8 cellular contexts compared by ENCODE assay signal in the genomic region with DNA sequence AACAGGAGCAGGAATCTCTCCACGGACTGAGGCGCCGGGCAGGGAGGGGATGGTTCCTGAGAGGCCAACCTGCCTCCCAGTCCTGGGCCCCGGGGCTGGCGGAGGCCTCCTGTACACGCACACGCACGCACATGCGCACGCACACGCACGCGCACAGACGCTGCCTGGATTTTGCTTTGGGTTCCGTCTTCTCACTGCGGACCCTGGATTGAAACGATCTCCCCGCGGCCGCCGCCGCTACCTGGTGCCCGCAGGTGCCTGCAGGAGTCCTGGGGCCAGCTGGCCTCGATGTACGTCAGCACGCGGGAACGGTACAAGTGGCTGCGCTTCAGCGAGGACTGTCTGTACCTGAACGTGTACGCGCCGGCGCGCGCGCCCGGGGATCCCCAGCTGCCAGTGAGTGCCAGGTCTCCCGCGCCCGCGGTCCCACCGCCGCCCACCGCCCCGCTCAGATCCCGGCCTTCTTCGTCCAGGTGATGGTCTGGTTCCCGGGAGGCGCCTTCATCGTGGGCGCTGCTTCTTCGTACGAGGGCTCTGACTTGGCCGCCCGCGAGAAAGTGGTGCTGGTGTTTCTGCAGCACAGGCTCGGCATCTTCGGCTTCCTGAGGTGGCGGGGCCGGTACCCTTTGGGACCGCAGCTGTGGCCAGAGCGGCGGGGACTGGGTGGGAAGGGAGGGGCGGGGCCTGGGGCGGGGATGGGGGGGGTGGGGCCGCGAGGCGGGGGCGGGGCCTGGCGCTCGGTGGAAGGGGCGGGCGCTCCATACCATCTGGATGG. TPM values are rescaled to one million over a fixed set of nuclear protein-coding genes. Genes with fewer than 3 reads are reported as not detected.
DNase-seq lines count a peak whose midpoint lies in the region; ATAC-seq and TF ChIP-seq lines count a peak whose summit lies in the region.

No MANE protein-coding gene starts in this region.

- H3K36me3 ChIP-seq in Caco-2 (ENCODE audit: control insufficient read depth, insufficient read depth, low read length) (no peaks in the 10 kb centered on the region), MM.1S (replicated peaks; ENCODE audit: insufficient read depth, low read length) (no peaks in the 10 kb centered on the region), right lobe of liver (peaks cover 0 to 8% (median 0%) of the 10 kb centered on the region in 4 donors)

- H3K27ac Mint-ChIP-seq in Caco-2 (ENCODE audit: unreplicated experiment) = no peak overlapping the region

- H3F3A ChIP-seq in MM.1S (ENCODE audit: insufficient read depth, low read length) = no peaks in the 10 kb centered on the region

- no peak overlapping the region; the same call in 1 of the 2 replicates for H2AFZ ChIP-seq in MM.1S (ENCODE audit: low read length)

- no peaks in the 10 kb centered on the region for H3K9me3 ChIP-seq in Caco-2
- H3K9me3 ChIP-seq in MM.1S (replicated peaks; ENCODE audit: insufficient read depth, low read length) = no peaks in the 10 kb centered on the region
- H3K9me3 ChIP-seq in right lobe of liver = no peaks in the 10 kb centered on the region

- intact Hi-C loops in Caco-2 (cut with micrococcal nuclease; ENCODE audit: unreplicated experiment) = no loop called here
- intact Hi-C loops in right lobe of liver (cut with DNase I) = no loop called here

- POLR2A ChIA-PET in Caco-2 (lab: Charles Lee) = interaction anchor here (0.5 kb wide), 1 partner anchor 153 kb away, joined by 3 read pairs; no protein-coding TSS in a partner anchor

- no peaks in the 10 kb centered on the region for H3K36me3 Mint-ChIP-seq in Caco-2 (ENCODE audit: insufficient read depth, unreplicated experiment)

- WGBS in right lobe of liver (ENCODE audit: insufficient coverage, low coverage, low lambda C conversion rate, missing lambda C conversion rate) = 9% methylated on average over 17 of the region's 75 CpGs

- H3K27me3 ChIP-seq in Caco-2 (replicated peaks; ENCODE audit: control insufficient read depth, insufficient read depth, low read length) (no peaks in the 10 kb centered on the region), MM.1S (replicated peaks; ENCODE audit: insufficient read depth, low read length) (no peaks in the 10 kb centered on the region; the same call in 1 of the 2 replicates), right lobe of liver (no peaks in the 10 kb centered on the region)

- peak overlapping the region; percentile 58 for H3K4me3 Mint-ChIP-seq in Caco-2 (ENCODE audit: unreplicated experiment)

- CTCF ChIA-PET in Caco-2 (lab: Charles Lee) = interaction anchor here (0.5 kb wide), 1 partner anchor 41 kb away, joined by 3 read pairs; no protein-coding TSS in a partner anchor

- peak in 1 of 2 experiments; percentile 38 for DNase-seq in Caco-2
- DNase-seq in MM.1S = no peak
- DNase-seq in activated CD4-positive, alpha-beta T cell treated with anti-CD3 and anti-CD28 coated beads for 4 hours = peak; percentile 53
- peak; percentile 50 to 68 (median 62) for DNase-seq in right lobe of liver
- DNase-seq in stimulated activated CD4-positive, alpha-beta T cell treated with anti-CD3 and anti-CD28 coated beads, TNF-alpha, amount 100 ng/mL, for 4 hours (ENCODE audit: low read depth in 3 of 3) = peak in 2 of 3 experiments; percentile 19 to 22

- H3K4me1 Mint-ChIP-seq in Caco-2 (ENCODE audit: low read depth, unreplicated experiment) = no peaks in the 10 kb centered on the region

- peaks cover 6% of the 10 kb centered on the region for H3K27me3 Mint-ChIP-seq in Caco-2 (ENCODE audit: insufficient read depth, unreplicated experiment)

- H3K9ac ChIP-seq in MM.1S (ENCODE audit: low read length) = no peak overlapping the region

- H3K4me3 ChIP-seq in Caco-2 (ENCODE audit: low read depth, low read length) (peak overlapping the region; percentile 34), MM.1S (ENCODE audit: low read length) (peak overlapping the region; percentile 20; the same call in 1 of the 2 replicates), right lobe of liver (peak overlapping the region; percentile 29 to 57 (median 48))

- TF ChIP-seq POLR2A in right lobe of liver (IDR thresholded peaks at IDR 0.05) = no peak

- ATAC-seq in right lobe of liver (peak in 3 of 4 donors; percentile 19 to 41 (median 39)), GM19397 (IDR thresholded peaks at IDR 0.05; ENCODE audit: unreplicated experiment) (no peak), GM18502 (IDR thresholded peaks at IDR 0.05; ENCODE audit: poor library complexity, unreplicated experiment) (no peak)

- no peaks in the 10 kb centered on the region for H3K79me2 ChIP-seq in MM.1S (ENCODE audit: low read length)

- H3K4me2 ChIP-seq in MM.1S (ENCODE audit: low read depth, low read length) = peak overlapping the region; percentile 55; the same call in 1 of the 2 replicates

- no peaks in the 10 kb centered on the region for H3K9me2 ChIP-seq in MM.1S (replicated peaks; ENCODE audit: insufficient read depth, low read length)

- TF ChIP-seq CTCF in Caco-2 (IDR thresholded peaks at IDR 0.05; ENCODE audit: insufficient read depth in 1 of 2, low read depth in 1 of 2, low read length in 1 of 2, severe bottlenecking in 1 of 2, unreplicated experiment in 1 of 2) (no peak), MM.1S (IDR thresholded peaks at IDR 0.05; ENCODE audit: low read length) (no peak), right lobe of liver (IDR thresholded peaks at IDR 0.05) (no peak)

- BruUV-seq in Caco-2 (replicated peaks; lab: Mats Ljungman, UMichigan) = no TSS peak

- H3K27ac ChIP-seq in MM.1S (ENCODE audit: low read length) (no peak overlapping the region), cingulate gyrus (ENCODE audit: low read depth, low read length) (peak overlapping the region; percentile 99), right lobe of liver (no peak overlapping the region)

- no peaks in the 10 kb centered on the region for H4K20me1 ChIP-seq in MM.1S (ENCODE audit: insufficient read depth, low read length)

- H3K9me3 Mint-ChIP-seq in Caco-2 (ENCODE audit: unreplicated experiment) = no peaks in the 10 kb centered on the region

- peaks cover 11% of the 10 kb centered on the region; the same call in 1 of the 2 replicates for H3K4me1 ChIP-seq in Caco-2
- H3K4me1 ChIP-seq in MM.1S (ENCODE audit: low read length) = no peaks in the 10 kb centered on the region
- H3K4me1 ChIP-seq in right lobe of liver = peaks cover 0 to 19% (median 9%) of the 10 kb centered on the region in 4 donors

RNA-seq across cellular contexts. Expression of gene CES4A, which starts 12.2 kb away (rescaled TPM):
- not detected in 2 replicates for total RNA-seq in Caco-2 (2022)
- total RNA-seq in right lobe of liver = 10 to 100 TPM in 4 of 6 experiments, 1 to 10 TPM in 2; 5.2 to 54.7 (median 15.3) TPM

RNA-seq across cellular contexts. Expression of gene CBFB, which starts 28.4 kb away (rescaled TPM):
- total RNA-seq in Caco-2 (2022) = 102 and 108 TPM in 2 replicates
- total RNA-seq in right lobe of liver = 10 to 100 TPM in 5 of 6 experiments, 1 to 10 TPM in 1; 7.9 to 23.3 (median 18.9) TPM

RNA-seq across cellular contexts. Expression of gene CES3, which starts 39.5 kb away (rescaled TPM):
- 0.79 and 0.95 TPM in 2 replicates for total RNA-seq in Caco-2 (2022)
- total RNA-seq in right lobe of liver = 10 to 100 TPM; 19.1 to 82.4 (median 35.9) TPM

Comparison
In these comparisons a context has a peak if more than half of its experiments do, and no peak if none do; other contexts are left out.
1. ATAC-seq: peak in right lobe of liver (3 of 4); none in GM19397 (single experiment) and GM18502 (single experiment).
2. RNA of gene CES3, which starts 39.5 kb away (total RNA-seq): 19.1 to 82.4 TPM in right lobe of liver; 0.79 to 0.95 TPM in Caco-2; every median in the first group is over 10 times any median in the second.
3. Peak in every context shown above with its lines, with median percentiles within 50 percentile points of each other: H3K4me3 ChIP-seq.